In the genomic region with DNA sequence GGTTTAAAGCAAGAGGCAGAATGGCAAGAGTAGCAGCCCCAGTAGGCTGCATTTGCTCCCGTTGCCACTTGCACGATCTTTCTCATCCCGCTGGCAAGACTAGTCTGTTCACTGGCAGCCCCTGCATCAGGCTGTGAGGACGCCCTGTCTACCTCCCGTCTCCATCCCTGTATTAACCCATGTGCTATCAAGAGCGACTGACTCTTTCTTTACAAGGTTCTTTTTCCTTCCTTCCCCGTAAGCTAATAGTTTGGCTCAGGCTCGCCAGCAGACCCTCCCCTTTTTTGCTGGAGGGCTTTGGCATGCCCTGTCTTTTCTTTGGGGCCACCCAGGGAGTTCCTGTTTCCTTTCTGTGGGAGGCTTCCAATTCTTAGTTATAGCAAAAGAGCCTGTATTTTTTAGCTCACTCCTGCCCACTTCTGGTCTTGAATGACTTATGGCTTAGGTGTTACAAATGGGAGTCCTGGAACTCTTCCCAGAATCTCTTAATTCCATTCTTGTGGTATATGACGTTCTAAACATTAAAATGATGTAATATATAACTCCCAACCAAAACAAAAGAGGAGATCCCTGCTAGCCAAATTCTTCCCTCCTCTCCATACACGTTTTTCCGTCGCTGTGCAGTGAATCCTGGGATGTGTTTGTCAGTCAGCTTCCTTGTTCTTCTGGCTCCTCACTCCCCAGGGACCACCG, we compare ENCODE assay signal across 8 cellular contexts.
DNase-seq lines count a peak whose midpoint lies in the region; ATAC-seq and TF ChIP-seq lines count a peak whose summit lies in the region.

No MANE protein-coding gene starts in this region.

- H3K36me3 ChIP-seq in OCI-LY7 (ENCODE audit: insufficient read depth, low read length): no peaks in the 10 kb centered on the region
- H3K36me3 ChIP-seq in naive thymus-derived CD4-positive, alpha-beta T cell (ENCODE audit: control insufficient read depth in 2 of 3, insufficient read depth in 3 of 3, low read length in 3 of 3): peaks cover 0 to 30% (median 15%) of the 10 kb centered on the region in 3 experiments

- peaks cover 87% of the 10 kb centered on the region for H3K4me1 Mint-ChIP-seq in activated naive CD4-positive, alpha-beta T cell treated with anti-CD3 and anti-CD28 coated beads for 36 hours (ENCODE audit: low read depth)
- H3K4me1 Mint-ChIP-seq in naive thymus-derived CD4-positive, alpha-beta T cell: peaks cover 67 to 99% (median 96%) of the 10 kb centered on the region in 7 donors

- TF ChIP-seq CTCF in OCI-LY7 (conservative IDR thresholded peaks at IDR 0.05; ENCODE audit: low read length): peak; percentile 46

- peak overlapping the region; percentile 76 for H3K4me3 Mint-ChIP-seq in activated naive CD4-positive, alpha-beta T cell treated with anti-CD3 and anti-CD28 coated beads for 36 hours
- peak overlapping the region; percentile 68 to 94 (median 83) for H3K4me3 Mint-ChIP-seq in naive thymus-derived CD4-positive, alpha-beta T cell

- no peaks in the 10 kb centered on the region for H3K27me3 ChIP-seq in naive thymus-derived CD4-positive, alpha-beta T cell (ENCODE audit: control insufficient read depth in 2 of 2, insufficient read depth in 2 of 2, low read length in 2 of 2)

- peaks cover 58% of the 10 kb centered on the region for H3K4me1 ChIP-seq in OCI-LY7 (ENCODE audit: insufficient read depth, low read length, poor library complexity, severe bottlenecking)
- H3K4me1 ChIP-seq in naive thymus-derived CD4-positive, alpha-beta T cell (ENCODE audit: control insufficient read depth in 2 of 2, insufficient read depth in 2 of 2, low read length in 2 of 2): peaks cover 64 to 66% of the 10 kb centered on the region in 2 donors

- no peaks in the 10 kb centered on the region for H3K9me3 Mint-ChIP-seq in activated naive CD4-positive, alpha-beta T cell treated with anti-CD3 and anti-CD28 coated beads for 36 hours
- H3K9me3 Mint-ChIP-seq in naive thymus-derived CD4-positive, alpha-beta T cell: peaks cover 0 to 5% (median 0%) of the 10 kb centered on the region in 11 donors

- peaks cover 2% of the 10 kb centered on the region; the same call in 1 of the 2 replicates for H3K79me2 ChIP-seq in OCI-LY7 (ENCODE audit: insufficient read depth, low read depth, low read length)

- CTCF ChIA-PET in activated naive CD4-positive, alpha-beta T cell treated with anti-CD3 and anti-CD28 coated beads for 36 hours (lab: Charles Lee): interaction anchor here (0.6 to 4.7 kb wide), 14 partner anchors 7 to 371 kb away, joined by 3 to 33 read pairs (median 4); no protein-coding TSS in a partner anchor
- CTCF ChIA-PET in OCI-LY7 (lab: Charles Lee; ENCODE audit: unreplicated experiment): interaction anchor here (0.6 to 1.6 kb wide), 5 partner anchors 93 to 291 kb away, joined by 3 to 4 read pairs (median 3); no protein-coding TSS in a partner anchor
- CTCF ChIA-PET in naive thymus-derived CD4-positive, alpha-beta T cell (lab: Charles Lee): interaction anchor here (1.4 to 2.8 kb wide), 3 partner anchors 10 to 279 kb away, joined by 3 to 12 read pairs (median 7); no protein-coding TSS in a partner anchor

- H3K9me3 ChIP-seq in OCI-LY7 (ENCODE audit: low read length): peaks cover 3% of the 10 kb centered on the region; the same call in 1 of the 2 replicates
- H3K9me3 ChIP-seq in naive thymus-derived CD4-positive, alpha-beta T cell (ENCODE audit: control insufficient read depth in 2 of 3, low read length in 3 of 3): no peaks in the 10 kb centered on the region

- H4K20me1 ChIP-seq in OCI-LY7 (ENCODE audit: insufficient read depth, low read length): no peaks in the 10 kb centered on the region

- peak overlapping the region; percentile 79 for H3K4me2 ChIP-seq in OCI-LY7 (ENCODE audit: low read length)

- no peaks in the 10 kb centered on the region for H3K27me3 Mint-ChIP-seq in activated naive CD4-positive, alpha-beta T cell treated with anti-CD3 and anti-CD28 coated beads for 36 hours (ENCODE audit: low read depth)
- H3K27me3 Mint-ChIP-seq in naive thymus-derived CD4-positive, alpha-beta T cell: no peaks in the 10 kb centered on the region

- POLR2A ChIA-PET in OCI-LY7 (lab: Charles Lee): interaction anchor here (0.8 to 15.1 kb wide), 12 partner anchors 30 to 367 kb away, joined by 3 to 333 read pairs (median 4); no protein-coding TSS in a partner anchor
- POLR2A ChIA-PET in naive thymus-derived CD4-positive, alpha-beta T cell (lab: Charles Lee): interaction anchor here (0.6 to 3.2 kb wide), 9 partner anchors 8 to 250 kb away, joined by 3 to 13 read pairs (median 4); partner anchors contain the start of genes HIF1A and TMEM30B

- H2AFZ ChIP-seq in OCI-LY7 (ENCODE audit: low read length): no peak overlapping the region; the same call in 1 of the 2 replicates

- BruUV-seq in OCI-LY7 (replicated peaks; lab: Mats Ljungman, UMichigan): no TSS peak

- peak overlapping the region; percentile 100 for H3K27ac Mint-ChIP-seq in activated naive CD4-positive, alpha-beta T cell treated with anti-CD3 and anti-CD28 coated beads for 36 hours
- H3K27ac Mint-ChIP-seq in naive thymus-derived CD4-positive, alpha-beta T cell: peak overlapping the region in 8 of 9 donors; percentile 84 to 100 (median 94)

- no peaks in the 10 kb centered on the region for H3K9me2 ChIP-seq in OCI-LY7 (ENCODE audit: insufficient read depth, low read length)

- peak overlapping the region; percentile 76 for H3K27ac ChIP-seq in OCI-LY7 (ENCODE audit: low read depth, low read length, poor library complexity, severe bottlenecking)
- peak overlapping the region; percentile 98 for H3K27ac ChIP-seq in naive thymus-derived CD4-positive, alpha-beta T cell (ENCODE audit: low read depth, low read length)

- intact Hi-C loops in activated naive CD4-positive, alpha-beta T cell treated with anti-CD3 and anti-CD28 coated beads for 36 hours (cut with micrococcal nuclease): loop anchor here (5.0 kb wide), 1 partner anchor 532 kb away; no protein-coding TSS in a partner anchor
- intact Hi-C loops in OCI-LY7 (cut with micrococcal nuclease; ENCODE audit: unreplicated experiment): no loop called here
- intact Hi-C loops in naive thymus-derived CD4-positive, alpha-beta T cell (cut with micrococcal nuclease): loop anchor here in 1 of 2 donors (2.0 kb wide), 1 partner anchor 14 kb away; no protein-coding TSS in a partner anchor

- DNase-seq in activated naive CD4-positive, alpha-beta T cell treated with anti-CD3 and anti-CD28 coated beads for 36 hours: no peak
- DNase-seq in activated naive CD4-positive, alpha-beta T cell treated with Interleukin-2 at 50 U/mL for 16 hours: no peak
- DNase-seq in OCI-LY7 (ENCODE audit: low spot score) (no peak), dermis blood vessel endothelial cell (peak; percentile 86), superior temporal gyrus (ENCODE audit: extremely low spot score) (no peak)
- DNase-seq in naive thymus-derived CD4-positive, alpha-beta T cell: no peak

- H3K36me3 Mint-ChIP-seq in activated naive CD4-positive, alpha-beta T cell treated with anti-CD3 and anti-CD28 coated beads for 36 hours (ENCODE audit: low read depth): peaks cover 29% of the 10 kb centered on the region
- H3K36me3 Mint-ChIP-seq in naive thymus-derived CD4-positive, alpha-beta T cell: peaks cover 7 to 31% (median 21%) of the 10 kb centered on the region in 5 donors

- no peak overlapping the region for H3K4me3 ChIP-seq in OCI-LY7 (ENCODE audit: low read depth, low read length, poor library complexity, severe bottlenecking)
- no peak overlapping the region for H3K4me3 ChIP-seq in naive thymus-derived CD4-positive, alpha-beta T cell (ENCODE audit: low read length)

- no peak for ATAC-seq in naive thymus-derived CD4-positive, alpha-beta T cell
- ATAC-seq in HG03469 (IDR thresholded peaks at IDR 0.05; ENCODE audit: unreplicated experiment): no peak
- ATAC-seq in GM21447 (IDR thresholded peaks at IDR 0.05; ENCODE audit: unreplicated experiment): no peak
